Comparison of ENCODE assay signal across 1 cellular context in the genomic region with DNA sequence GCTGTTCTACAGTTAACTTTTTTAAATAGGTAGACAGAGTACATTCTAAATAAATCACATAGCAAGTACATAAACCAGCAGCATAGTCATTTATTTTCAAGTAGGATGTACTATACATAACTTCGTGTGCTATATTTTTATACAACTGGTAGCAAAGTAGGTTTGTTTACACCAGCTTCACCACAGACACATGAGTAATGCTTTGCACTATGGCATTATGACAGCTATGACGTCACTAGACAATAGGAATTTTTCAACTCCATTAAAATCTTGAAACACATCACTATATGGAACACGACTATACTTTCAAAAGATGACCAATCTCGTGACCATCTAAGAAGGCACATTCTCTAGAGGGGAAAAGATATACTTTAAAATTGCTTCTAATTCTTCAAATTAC.
TF ChIP-seq lines count a peak whose summit lies in the region.

No MANE protein-coding gene starts in this region.

TF ChIP-seq in K562, 482 proteins besides CTCF, POLR2A, EP300 and RAD21:
- TF ChIP-seq, protein P1, sequence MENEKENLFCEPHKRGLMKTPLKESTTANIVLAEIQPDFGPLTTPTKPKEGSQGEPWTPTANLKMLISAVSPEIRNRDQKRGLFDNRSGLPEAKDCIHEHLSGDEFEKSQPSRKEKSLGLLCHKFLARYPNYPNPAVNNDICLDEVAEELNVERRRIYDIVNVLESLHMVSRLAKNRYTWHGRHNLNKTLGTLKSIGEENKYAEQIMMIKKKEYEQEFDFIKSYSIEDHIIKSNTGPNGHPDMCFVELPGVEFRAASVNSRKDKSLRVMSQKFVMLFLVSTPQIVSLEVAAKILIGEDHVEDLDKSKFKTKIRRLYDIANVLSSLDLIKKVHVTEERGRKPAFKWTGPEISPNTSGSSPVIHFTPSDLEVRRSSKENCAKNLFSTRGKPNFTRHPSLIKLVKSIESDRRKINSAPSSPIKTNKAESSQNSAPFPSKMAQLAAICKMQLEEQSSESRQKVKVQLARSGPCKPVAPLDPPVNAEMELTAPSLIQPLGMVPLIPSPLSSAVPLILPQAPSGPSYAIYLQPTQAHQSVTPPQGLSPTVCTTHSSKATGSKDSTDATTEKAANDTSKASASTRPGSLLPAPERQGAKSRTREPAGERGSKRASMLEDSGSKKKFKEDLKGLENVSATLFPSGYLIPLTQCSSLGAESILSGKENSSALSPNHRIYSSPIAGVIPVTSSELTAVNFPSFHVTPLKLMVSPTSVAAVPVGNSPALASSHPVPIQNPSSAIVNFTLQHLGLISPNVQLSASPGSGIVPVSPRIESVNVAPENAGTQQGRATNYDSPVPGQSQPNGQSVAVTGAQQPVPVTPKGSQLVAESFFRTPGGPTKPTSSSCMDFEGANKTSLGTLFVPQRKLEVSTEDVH (IDR thresholded peaks at IDR 0.05; ENCODE audit: low read depth, partially characterized antibody), result no peak
- TF ChIP-seq TAF15 (IDR thresholded peaks at IDR 0.05; ENCODE audit: low read depth, low read length) (no peak), RHOXF2B (CRISPR knock-in tag; conservative IDR thresholded peaks at IDR 0.05) (no peak), PHF21A (IDR thresholded peaks at IDR 0.05; ENCODE audit: borderline replicate concordance, low read depth) (no peak), ZKSCAN1 (IDR thresholded peaks at IDR 0.05; ENCODE audit: low read depth, low read length) (no peak), ATF7 (IDR thresholded peaks at IDR 0.05) (peak; percentile 36; the same call in 1 of the 2 replicates), ATF3 (IDR thresholded peaks at IDR 0.05) (peak; percentile 42), ATF3 (CRISPR knock-in tag; conservative IDR thresholded peaks at IDR 0.05) (no peak), ATF1 (CRISPR knock-in tag; IDR thresholded peaks at IDR 0.05) (no peak), ATF1 (tag; IDR thresholded peaks at IDR 0.05) (peak; percentile 76), HDGF (IDR thresholded peaks at IDR 0.05) (no peak), NFRKB (IDR thresholded peaks at IDR 0.05; ENCODE audit: low read depth) (no peak), FOXJ2 (tag; IDR thresholded peaks at IDR 0.05) (no peak), E2F5 (CRISPR knock-in tag; IDR thresholded peaks at IDR 0.05) (no peak), KLF6 (CRISPR knock-in tag; IDR thresholded peaks at IDR 0.05; ENCODE audit: borderline replicate concordance) (no peak), POLR2AphosphoS5 (IDR thresholded peaks at IDR 0.05; ENCODE audit: control insufficient read depth, insufficient read depth, low read depth, low read length) (no peak), IFI16 (CRISPR knock-in tag; IDR thresholded peaks at IDR 0.05) (no peak), CHAMP1 (IDR thresholded peaks at IDR 0.05) (no peak), EP400 (IDR thresholded peaks at IDR 0.05) (no peak), ILF3 (IDR thresholded peaks at IDR 0.05; ENCODE audit: borderline replicate concordance) (no peak), HOXB6 (CRISPR knock-in tag; IDR thresholded peaks at IDR 0.05; ENCODE audit: borderline replicate concordance) (no peak), BDP1 (IDR thresholded peaks at IDR 0.05; ENCODE audit: insufficient read depth, insufficient read length) (no peak), ZNF668 (CRISPR knock-in tag; IDR thresholded peaks at IDR 0.05) (no peak), FOXK2 (conservative IDR thresholded peaks at IDR 0.05 in 1 of 2, IDR thresholded peaks at IDR 0.05 in 1 of 2; ENCODE audit: low read depth in 2 of 2) (no peak), ZC3H8 (IDR thresholded peaks at IDR 0.05) (no peak)
- TF ChIP-seq, protein P2, sequence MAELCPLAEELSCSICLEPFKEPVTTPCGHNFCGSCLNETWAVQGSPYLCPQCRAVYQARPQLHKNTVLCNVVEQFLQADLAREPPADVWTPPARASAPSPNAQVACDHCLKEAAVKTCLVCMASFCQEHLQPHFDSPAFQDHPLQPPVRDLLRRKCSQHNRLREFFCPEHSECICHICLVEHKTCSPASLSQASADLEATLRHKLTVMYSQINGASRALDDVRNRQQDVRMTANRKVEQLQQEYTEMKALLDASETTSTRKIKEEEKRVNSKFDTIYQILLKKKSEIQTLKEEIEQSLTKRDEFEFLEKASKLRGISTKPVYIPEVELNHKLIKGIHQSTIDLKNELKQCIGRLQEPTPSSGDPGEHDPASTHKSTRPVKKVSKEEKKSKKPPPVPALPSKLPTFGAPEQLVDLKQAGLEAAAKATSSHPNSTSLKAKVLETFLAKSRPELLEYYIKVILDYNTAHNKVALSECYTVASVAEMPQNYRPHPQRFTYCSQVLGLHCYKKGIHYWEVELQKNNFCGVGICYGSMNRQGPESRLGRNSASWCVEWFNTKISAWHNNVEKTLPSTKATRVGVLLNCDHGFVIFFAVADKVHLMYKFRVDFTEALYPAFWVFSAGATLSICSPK (IDR thresholded peaks at IDR 0.05; ENCODE audit: borderline replicate concordance), result no peak
